ENCODE assay signal across 8 cellular contexts in the genomic region with DNA sequence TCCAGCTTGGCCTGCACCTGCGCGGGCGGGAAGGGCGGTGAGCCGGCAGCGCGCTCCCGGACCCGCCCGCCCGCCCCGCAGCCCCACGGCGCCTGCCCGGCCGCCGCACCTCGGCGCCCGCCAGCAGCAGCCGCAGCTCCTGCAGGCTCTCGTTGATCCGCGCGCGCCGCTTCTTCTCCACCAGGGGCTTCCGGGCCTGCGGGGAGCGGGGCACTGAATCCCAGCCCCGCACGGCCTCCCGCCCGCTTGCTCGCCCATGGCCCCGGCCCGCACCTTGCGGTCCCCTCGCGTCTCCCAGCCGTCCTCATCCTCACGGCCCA. TPM values are rescaled to one million over a fixed set of nuclear protein-coding genes. Genes with fewer than 3 reads are reported as not detected.
DNase-seq lines count a peak whose midpoint lies in the region; ATAC-seq and TF ChIP-seq lines count a peak whose summit lies in the region.

No MANE protein-coding gene starts in this region.

- ATAC-seq in GM18907 (IDR thresholded peaks at IDR 0.05; ENCODE audit: unreplicated experiment) (peak; percentile 17), HG03095 (IDR thresholded peaks at IDR 0.05; ENCODE audit: unreplicated experiment) (peak; percentile 18), thoracic aorta (ENCODE audit: insufficient number of reproducible peaks, low FRiP score, low read depth) (no peak)
- peak; percentile 2 for ATAC-seq in activated naive CD8-positive, alpha-beta T cell treated with anti-CD3 and anti-CD28 coated beads, Interleukin-2, amount 50 U/mL, for 24 hours

- no peak for TF ChIP-seq CTCF in thoracic aorta (IDR thresholded peaks at IDR 0.05)

- no peaks in the 10 kb centered on the region for H3K9me3 Mint-ChIP-seq in activated naive CD8-positive, alpha-beta T cell treated with anti-CD3 and anti-CD28 coated beads, Interleukin-2, amount 50 U/mL, for 24 hours

- no peaks in the 10 kb centered on the region for H3K36me3 Mint-ChIP-seq in activated naive CD8-positive, alpha-beta T cell treated with anti-CD3 and anti-CD28 coated beads, Interleukin-2, amount 50 U/mL, for 24 hours (ENCODE audit: low read depth)

- peaks cover 6 to 30% of the 10 kb centered on the region in 2 donors for H3K4me1 ChIP-seq in thoracic aorta (ENCODE audit: control insufficient read depth in 1 of 2, low read depth in 2 of 2)

- H3K36me3 ChIP-seq in thoracic aorta, result no peaks in the 10 kb centered on the region

- DNase-seq in activated naive CD8-positive, alpha-beta T cell treated with anti-CD3 and anti-CD28 coated beads, Interleukin-2, amount 50 U/mL, for 24 hours, result peak; percentile 26
- DNase-seq in left kidney (ENCODE audit: low read depth, low spot score) (peak; percentile 78), thoracic aorta (ENCODE audit: low spot score) (no peak), NCI-H524 (lab: John Stamatoyannopoulos, UW) (no peak), Ammon's horn (ENCODE audit: low spot score) (no peak), SIG-M5 treated with dmso at 0.1 percent for 504 hours (lab: John Stamatoyannopoulos, UW; ENCODE audit: unreplicated experiment) (no peak)

- no peak overlapping the region for H3K27ac ChIP-seq in thoracic aorta

- no peak overlapping the region for H3K27ac Mint-ChIP-seq in activated naive CD8-positive, alpha-beta T cell treated with anti-CD3 and anti-CD28 coated beads, Interleukin-2, amount 50 U/mL, for 24 hours

- H3K9me3 ChIP-seq in thoracic aorta, result no peaks in the 10 kb centered on the region

- H3K4me1 Mint-ChIP-seq in activated naive CD8-positive, alpha-beta T cell treated with anti-CD3 and anti-CD28 coated beads, Interleukin-2, amount 50 U/mL, for 24 hours, result peaks cover 15% of the 10 kb centered on the region

- H3K4me3 Mint-ChIP-seq in activated naive CD8-positive, alpha-beta T cell treated with anti-CD3 and anti-CD28 coated beads, Interleukin-2, amount 50 U/mL, for 24 hours, result no peak overlapping the region

- peaks cover 43% of the 10 kb centered on the region for H3K27me3 Mint-ChIP-seq in activated naive CD8-positive, alpha-beta T cell treated with anti-CD3 and anti-CD28 coated beads, Interleukin-2, amount 50 U/mL, for 24 hours

- H3K27me3 ChIP-seq in thoracic aorta (replicated peaks; ENCODE audit: insufficient read depth), result no peaks in the 10 kb centered on the region

- peak overlapping the region; percentile 78 for H3K4me3 ChIP-seq in thoracic aorta

RNA-seq across cellular contexts. Expression of gene HES6, which starts 0.3 kb away (rescaled TPM):
- total RNA-seq in thoracic aorta, result 10 to 100 TPM in 1 of 2 donors, 1 to 10 TPM in 1; 2.5 to 12.3 TPM

RNA-seq across cellular contexts. Expression of gene ILKAP, which starts 36.0 kb away (rescaled TPM):
- 10 to 100 TPM; 28.6 to 58.0 TPM for total RNA-seq in thoracic aorta

RNA-seq across cellular contexts. Expression of gene PER2, which starts 48.9 kb away (rescaled TPM):
- total RNA-seq in thoracic aorta, result 10 to 100 TPM; 14.2 to 26.2 TPM

Comparison
In these comparisons a context has a peak if more than half of its experiments do, and no peak if none do; other contexts are left out.
1. DNase-seq: peak in activated naive CD8-positive, alpha-beta T cell treated with anti-CD3 and anti-CD28 coated beads, Interleukin-2, amount 50 U/mL, for 24 hours (single experiment) and left kidney (single experiment); none in thoracic aorta (single experiment), NCI-H524 (0 of 2), Ammon's horn (single experiment) and SIG-M5 treated with dmso at 0.1 percent for 504 hours (single experiment).